In genomic region chr3:103393395-103394186, GRCh38 we compare ENCODE assay signal across 2 cellular contexts.
TF ChIP-seq lines count a peak whose summit lies in the region.

No MANE protein-coding gene starts in this region.

TF ChIP-seq in SK-N-SH, 30 proteins besides CTCF, POLR2A, EP300 and RAD21 (continued from another document):
- TF ChIP-seq, protein P1, sequence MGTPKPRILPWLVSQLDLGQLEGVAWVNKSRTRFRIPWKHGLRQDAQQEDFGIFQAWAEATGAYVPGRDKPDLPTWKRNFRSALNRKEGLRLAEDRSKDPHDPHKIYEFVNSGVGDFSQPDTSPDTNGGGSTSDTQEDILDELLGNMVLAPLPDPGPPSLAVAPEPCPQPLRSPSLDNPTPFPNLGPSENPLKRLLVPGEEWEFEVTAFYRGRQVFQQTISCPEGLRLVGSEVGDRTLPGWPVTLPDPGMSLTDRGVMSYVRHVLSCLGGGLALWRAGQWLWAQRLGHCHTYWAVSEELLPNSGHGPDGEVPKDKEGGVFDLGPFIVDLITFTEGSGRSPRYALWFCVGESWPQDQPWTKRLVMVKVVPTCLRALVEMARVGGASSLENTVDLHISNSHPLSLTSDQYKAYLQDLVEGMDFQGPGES (IDR thresholded peaks at IDR 0.05; ENCODE audit: low read depth, low read length) = no peak

TF ChIP-seq in SK-N-SH treated with all-trans-retinoic acid at 6 μM for 48 hours, 23 proteins besides CTCF, POLR2A, EP300 and RAD21:
- TF ChIP-seq, protein P2, sequence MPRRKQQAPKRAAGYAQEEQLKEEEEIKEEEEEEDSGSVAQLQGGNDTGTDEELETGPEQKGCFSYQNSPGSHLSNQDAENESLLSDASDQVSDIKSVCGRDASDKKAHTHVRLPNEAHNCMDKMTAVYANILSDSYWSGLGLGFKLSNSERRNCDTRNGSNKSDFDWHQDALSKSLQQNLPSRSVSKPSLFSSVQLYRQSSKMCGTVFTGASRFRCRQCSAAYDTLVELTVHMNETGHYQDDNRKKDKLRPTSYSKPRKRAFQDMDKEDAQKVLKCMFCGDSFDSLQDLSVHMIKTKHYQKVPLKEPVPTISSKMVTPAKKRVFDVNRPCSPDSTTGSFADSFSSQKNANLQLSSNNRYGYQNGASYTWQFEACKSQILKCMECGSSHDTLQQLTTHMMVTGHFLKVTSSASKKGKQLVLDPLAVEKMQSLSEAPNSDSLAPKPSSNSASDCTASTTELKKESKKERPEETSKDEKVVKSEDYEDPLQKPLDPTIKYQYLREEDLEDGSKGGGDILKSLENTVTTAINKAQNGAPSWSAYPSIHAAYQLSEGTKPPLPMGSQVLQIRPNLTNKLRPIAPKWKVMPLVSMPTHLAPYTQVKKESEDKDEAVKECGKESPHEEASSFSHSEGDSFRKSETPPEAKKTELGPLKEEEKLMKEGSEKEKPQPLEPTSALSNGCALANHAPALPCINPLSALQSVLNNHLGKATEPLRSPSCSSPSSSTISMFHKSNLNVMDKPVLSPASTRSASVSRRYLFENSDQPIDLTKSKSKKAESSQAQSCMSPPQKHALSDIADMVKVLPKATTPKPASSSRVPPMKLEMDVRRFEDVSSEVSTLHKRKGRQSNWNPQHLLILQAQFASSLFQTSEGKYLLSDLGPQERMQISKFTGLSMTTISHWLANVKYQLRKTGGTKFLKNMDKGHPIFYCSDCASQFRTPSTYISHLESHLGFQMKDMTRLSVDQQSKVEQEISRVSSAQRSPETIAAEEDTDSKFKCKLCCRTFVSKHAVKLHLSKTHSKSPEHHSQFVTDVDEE (CRISPR knock-in tag; IDR thresholded peaks at IDR 0.05) = no peak
- TF ChIP-seq RARB (CRISPR knock-in tag; IDR thresholded peaks at IDR 0.05) = no peak
- TF ChIP-seq PPARA (CRISPR knock-in tag; IDR thresholded peaks at IDR 0.05; ENCODE audit: borderline replicate concordance) = no peak
- TF ChIP-seq ZNF70 (CRISPR knock-in tag; IDR thresholded peaks at IDR 0.05) = no peak
- TF ChIP-seq CREB5 (CRISPR knock-in tag; IDR thresholded peaks at IDR 0.05; ENCODE audit: low read depth) = no peak
- TF ChIP-seq, protein P3, sequence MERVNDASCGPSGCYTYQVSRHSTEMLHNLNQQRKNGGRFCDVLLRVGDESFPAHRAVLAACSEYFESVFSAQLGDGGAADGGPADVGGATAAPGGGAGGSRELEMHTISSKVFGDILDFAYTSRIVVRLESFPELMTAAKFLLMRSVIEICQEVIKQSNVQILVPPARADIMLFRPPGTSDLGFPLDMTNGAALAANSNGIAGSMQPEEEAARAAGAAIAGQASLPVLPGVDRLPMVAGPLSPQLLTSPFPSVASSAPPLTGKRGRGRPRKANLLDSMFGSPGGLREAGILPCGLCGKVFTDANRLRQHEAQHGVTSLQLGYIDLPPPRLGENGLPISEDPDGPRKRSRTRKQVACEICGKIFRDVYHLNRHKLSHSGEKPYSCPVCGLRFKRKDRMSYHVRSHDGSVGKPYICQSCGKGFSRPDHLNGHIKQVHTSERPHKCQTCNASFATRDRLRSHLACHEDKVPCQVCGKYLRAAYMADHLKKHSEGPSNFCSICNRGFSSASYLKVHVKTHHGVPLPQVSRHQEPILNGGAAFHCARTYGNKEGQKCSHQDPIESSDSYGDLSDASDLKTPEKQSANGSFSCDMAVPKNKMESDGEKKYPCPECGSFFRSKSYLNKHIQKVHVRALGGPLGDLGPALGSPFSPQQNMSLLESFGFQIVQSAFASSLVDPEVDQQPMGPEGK (CRISPR knock-in tag; IDR thresholded peaks at IDR 0.05; ENCODE audit: borderline replicate concordance) = no peak
- TF ChIP-seq OSR1 (CRISPR knock-in tag; IDR thresholded peaks at IDR 0.05) = no peak
- TF ChIP-seq ZNF8 (CRISPR knock-in tag; IDR thresholded peaks at IDR 0.05) = no peak
- TF ChIP-seq POU6F1 (CRISPR knock-in tag; IDR thresholded peaks at IDR 0.05; ENCODE audit: borderline replicate concordance, low read depth) = no peak
- TF ChIP-seq SNAI2 (CRISPR knock-in tag; IDR thresholded peaks at IDR 0.05) = no peak
- no peak for TF ChIP-seq ZFP3 (CRISPR knock-in tag; IDR thresholded peaks at IDR 0.05)
- TF ChIP-seq TCF4 (CRISPR knock-in tag; IDR thresholded peaks at IDR 0.05; ENCODE audit: borderline replicate concordance) = no peak
